33 cellular contexts compared by ENCODE assay signal in genomic region chr18:73924836-73925235, GRCh38.
"Had no signal": no experiment of that assay in that cellular context is flagged by ENCODE, and none has a peak within 500 bp of the region (broad histone marks: within the 10 kb centered on the region; RNA-seq: fewer than 3 reads in every experiment).

No MANE protein-coding gene starts in this region.

- H3K9me3 Mint-ChIP-seq: activated B cell treated with CpG ODN at 0.5 μM for 24 hours; activated naive CD4-positive, alpha-beta T cell treated with anti-CD3 and anti-CD28 coated beads for 36 hours; activated naive CD8-positive, alpha-beta T cell treated with anti-CD3 and anti-CD28 coated beads for 36 hours; activated T-cell treated with anti-CD3 and anti-CD28 coated beads, Interleukin-2, amount 50 U/mL, for 72 hours; central memory CD8-positive, alpha-beta T cell; dendritic cell treated with granulocyte-macrophage colony-stimulating factor and Interleukin-4, amounts not matched to agents 40 ng/mL and 50 ng/mL, for 4 days; endodermal cell; immature natural killer cell; memory B cell; stimulated activated memory B cell treated with anti-CD40 and anti-IgM and Interleukin-4, amounts not matched to agents 10 μg/mL and 1 μg/mL and 100 μg/mL, for 72 hours; stimulated activated naive CD8-positive, alpha-beta T cell treated with anti-CD3 and anti-CD28 coated beads, Interleukin-15, amount 100 ng/mL, for 72 hours had no signal

- H3K36me3 ChIP-seq: ascending aorta, breast epithelium, esophagus squamous epithelium, pancreas, prostate gland, sigmoid colon, thyroid gland, upper lobe of left lung, vagina had no signal

- DNase-seq: activated B cell treated with CpG ODN at 0.5 μM for 24 hours; activated CD4-positive, alpha-beta T cell treated with anti-CD3 and anti-CD28 coated beads, Interleukin-2, amount 50 U/mL, for 4 hours; activated effector memory CD4-positive, alpha-beta T cell treated with Interleukin-2 at 50 U/mL for 16 hours; activated naive CD4-positive, alpha-beta T cell treated with anti-CD3 and anti-CD28 coated beads for 36 hours; activated naive CD8-positive, alpha-beta T cell treated with anti-CD3 and anti-CD28 coated beads for 36 hours; activated T-cell treated with anti-CD3 and anti-CD28 coated beads for 4 hours; activated T-cell treated with anti-CD3 and anti-CD28 coated beads, Interleukin-2, amount 50 U/mL, for 72 hours; endodermal cell; esophagus squamous epithelium; head of caudate nucleus; immature natural killer cell; kidney; left colon; midbrain; naive thymus-derived CD4-positive, alpha-beta T cell; nucleus accumbens; pancreas; sigmoid colon; small intestine; stimulated activated CD4-positive, alpha-beta T cell treated with anti-CD3 and anti-CD28 coated beads, Interleukin-4, amount 100 ng/mL, for 4 hours; stimulated activated CD8-positive, alpha-beta memory T cell treated with anti-CD3 and anti-CD28 coated beads, Interleukin-4, amount 100 ng/mL, for 48 hours; stimulated activated naive CD8-positive, alpha-beta T cell treated with anti-CD3 and anti-CD28 coated beads, Interleukin-15, amount 100 ng/mL, for 72 hours; substantia nigra; thyroid gland; upper lobe of left lung had no signal

- ATAC-seq: activated T-cell treated with anti-CD3 and anti-CD28 coated beads, Interleukin-2, amount 50 U/mL, for 72 hours; left colon; naive thymus-derived CD4-positive, alpha-beta T cell; pancreas; stimulated activated memory B cell treated with anti-CD40 and anti-IgM and Interleukin-4, amounts not matched to agents 10 μg/mL and 1 μg/mL and 100 μg/mL, for 72 hours; stimulated activated naive CD8-positive, alpha-beta T cell treated with anti-CD3 and anti-CD28 coated beads, Interleukin-15, amount 100 ng/mL, for 72 hours had no signal

- H3K4me1 ChIP-seq: ascending aorta, breast epithelium, esophagus squamous epithelium, pancreas, prostate gland, sigmoid colon, thyroid gland, upper lobe of left lung, vagina had no signal

- H3K4me3 ChIP-seq: ascending aorta, breast epithelium, esophagus squamous epithelium, pancreas, prostate gland, sigmoid colon, thyroid gland, upper lobe of left lung, vagina had no signal

- H3K27ac Mint-ChIP-seq: activated B cell treated with CpG ODN at 0.5 μM for 24 hours; activated naive CD4-positive, alpha-beta T cell treated with anti-CD3 and anti-CD28 coated beads for 36 hours; activated naive CD8-positive, alpha-beta T cell treated with anti-CD3 and anti-CD28 coated beads for 36 hours; activated T-cell treated with anti-CD3 and anti-CD28 coated beads, Interleukin-2, amount 50 U/mL, for 72 hours; dendritic cell treated with granulocyte-macrophage colony-stimulating factor and Interleukin-4, amounts not matched to agents 40 ng/mL and 50 ng/mL, for 4 days; endodermal cell; immature natural killer cell; memory B cell; naive thymus-derived CD4-positive, alpha-beta T cell; stimulated activated memory B cell treated with anti-CD40 and anti-IgM and Interleukin-4, amounts not matched to agents 10 μg/mL and 1 μg/mL and 100 μg/mL, for 72 hours; stimulated activated naive CD8-positive, alpha-beta T cell treated with anti-CD3 and anti-CD28 coated beads, Interleukin-15, amount 100 ng/mL, for 72 hours had no signal

- H3K27me3 ChIP-seq: ascending aorta, breast epithelium, esophagus squamous epithelium, pancreas, sigmoid colon, thyroid gland, upper lobe of left lung, vagina had no signal

- H3K27ac ChIP-seq: ascending aorta, breast epithelium, esophagus squamous epithelium, pancreas, prostate gland, sigmoid colon, thyroid gland, upper lobe of left lung, vagina had no signal

- H3K27me3 Mint-ChIP-seq: stimulated activated memory B cell treated with anti-CD40 and anti-IgM and Interleukin-4, amounts not matched to agents 10 μg/mL and 1 μg/mL and 100 μg/mL, for 72 hours had no signal

- H3K4me1 Mint-ChIP-seq: activated B cell treated with CpG ODN at 0.5 μM for 24 hours; activated naive CD8-positive, alpha-beta T cell treated with anti-CD3 and anti-CD28 coated beads for 36 hours; central memory CD8-positive, alpha-beta T cell; endodermal cell; immature natural killer cell; memory B cell; naive thymus-derived CD4-positive, alpha-beta T cell; stimulated activated memory B cell treated with anti-CD40 and anti-IgM and Interleukin-4, amounts not matched to agents 10 μg/mL and 1 μg/mL and 100 μg/mL, for 72 hours; stimulated activated naive CD8-positive, alpha-beta T cell treated with anti-CD3 and anti-CD28 coated beads, Interleukin-15, amount 100 ng/mL, for 72 hours had no signal

- H3K9me3 ChIP-seq: ascending aorta, breast epithelium, esophagus squamous epithelium, pancreas, prostate gland, sigmoid colon, thyroid gland, upper lobe of left lung, vagina had no signal

- H3K4me3 Mint-ChIP-seq: activated B cell treated with CpG ODN at 0.5 μM for 24 hours; activated naive CD4-positive, alpha-beta T cell treated with anti-CD3 and anti-CD28 coated beads for 36 hours; activated naive CD8-positive, alpha-beta T cell treated with anti-CD3 and anti-CD28 coated beads for 36 hours; activated T-cell treated with anti-CD3 and anti-CD28 coated beads, Interleukin-2, amount 50 U/mL, for 72 hours; central memory CD8-positive, alpha-beta T cell; dendritic cell treated with granulocyte-macrophage colony-stimulating factor and Interleukin-4, amounts not matched to agents 40 ng/mL and 50 ng/mL, for 4 days; endodermal cell; immature natural killer cell; memory B cell; naive thymus-derived CD4-positive, alpha-beta T cell; stimulated activated memory B cell treated with anti-CD40 and anti-IgM and Interleukin-4, amounts not matched to agents 10 μg/mL and 1 μg/mL and 100 μg/mL, for 72 hours; stimulated activated naive CD8-positive, alpha-beta T cell treated with anti-CD3 and anti-CD28 coated beads, Interleukin-15, amount 100 ng/mL, for 72 hours had no signal

- H3K36me3 Mint-ChIP-seq: activated naive CD8-positive, alpha-beta T cell treated with anti-CD3 and anti-CD28 coated beads for 36 hours; immature natural killer cell; memory B cell; naive thymus-derived CD4-positive, alpha-beta T cell; stimulated activated memory B cell treated with anti-CD40 and anti-IgM and Interleukin-4, amounts not matched to agents 10 μg/mL and 1 μg/mL and 100 μg/mL, for 72 hours had no signal
